ENCODE assay signal across 8 cellular contexts in genomic region chr13:45393941-45394570, GRCh38. TPM values are rescaled to one million over a fixed set of nuclear protein-coding genes. Genes with fewer than 3 reads are reported as not detected.
DNase-seq lines count a peak whose midpoint lies in the region; ATAC-seq and TF ChIP-seq lines count a peak whose summit lies in the region.

No MANE protein-coding gene starts in this region.

- CTCF ChIA-PET in activated B cell treated with CpG ODN at 0.5 μM for 24 hours (lab: Charles Lee): interaction anchor here (1.0 to 4.8 kb wide), 9 partner anchors 10 to 421 kb away, joined by 3 to 26 read pairs (median 5); no protein-coding TSS in a partner anchor

- DNase-seq in 8988T: peak; percentile 67
- peak; percentile 62 for DNase-seq in EH (ENCODE audit: low read depth)
- peak; percentile 48 for DNase-seq in NAMALWA (ENCODE audit: low spot score)
- DNase-seq in activated B cell treated with CpG ODN at 0.5 μM for 24 hours: no peak
- peak; percentile 68 for DNase-seq in fibroblast of the aortic adventitia (ENCODE audit: low read depth)
- peak; percentile 10 for DNase-seq in occipital lobe (lab: John Stamatoyannopoulos, UW)

- H3K27me3 Mint-ChIP-seq in activated B cell treated with CpG ODN at 0.5 μM for 24 hours: no peaks in the 10 kb centered on the region

- no peak overlapping the region for H3K4me3 ChIP-seq in fibroblast of the aortic adventitia (ENCODE audit: low read depth, low read length)

- intact Hi-C loops in activated B cell treated with CpG ODN at 0.5 μM for 24 hours (cut with micrococcal nuclease): loop anchor here (1.0 kb wide), 3 partner anchors 23 to 347 kb away; partner anchors contain the start of gene TPT1

- POLR2A ChIA-PET in activated B cell treated with CpG ODN at 0.5 μM for 24 hours (lab: Charles Lee): interaction anchor here (1.1 to 3.2 kb wide), 2 partner anchors 23 to 27 kb away, joined by 6 to 14 read pairs; partner anchors contain the start of gene SLC25A30

- no peak overlapping the region for H3K4me3 Mint-ChIP-seq in activated B cell treated with CpG ODN at 0.5 μM for 24 hours

- H3K27ac Mint-ChIP-seq in activated B cell treated with CpG ODN at 0.5 μM for 24 hours: no peak overlapping the region

- peaks cover 64% of the 10 kb centered on the region for H3K36me3 Mint-ChIP-seq in activated B cell treated with CpG ODN at 0.5 μM for 24 hours (ENCODE audit: low read depth)

- no peaks in the 10 kb centered on the region for H3K4me1 Mint-ChIP-seq in activated B cell treated with CpG ODN at 0.5 μM for 24 hours

- ATAC-seq in activated B cell treated with CpG ODN at 0.5 μM for 24 hours (ENCODE audit: low read depth): peak; percentile 74
- ATAC-seq in GM21381 (IDR thresholded peaks at IDR 0.05; ENCODE audit: unreplicated experiment): no peak
- no peak for ATAC-seq in HG03095 (IDR thresholded peaks at IDR 0.05; ENCODE audit: unreplicated experiment)

- no peak for TF ChIP-seq CTCF in activated B cell treated with CpG ODN at 0.5 μM for 24 hours (IDR thresholded peaks at IDR 0.05)
- TF ChIP-seq CTCF in fibroblast of the aortic adventitia (IDR thresholded peaks at IDR 0.05; ENCODE audit: insufficient read depth, low read length): peak; percentile 86

- no peaks in the 10 kb centered on the region for H3K9me3 Mint-ChIP-seq in activated B cell treated with CpG ODN at 0.5 μM for 24 hours

RNA-seq across cellular contexts. Expression of gene SLC25A30, which starts 24.1 kb away (rescaled TPM):
- total RNA-seq in activated B cell treated with CpG ODN at 0.5 μM for 24 hours: 19.0 and 19.3 TPM in 2 replicates
- 7.6 and 10.4 TPM in 2 replicates for total RNA-seq in fibroblast of the aortic adventitia (ENCODE audit: low replicate concordance)
- 11.2 TPM for total RNA-seq in occipital lobe

RNA-seq across cellular contexts. Expression of gene TPT1, which starts 53.1 kb away (rescaled TPM):
- 3,880 and 4,323 TPM in 2 replicates for total RNA-seq in activated B cell treated with CpG ODN at 0.5 μM for 24 hours
- 2,623 and 5,269 TPM in 2 replicates for total RNA-seq in fibroblast of the aortic adventitia (ENCODE audit: low replicate concordance)
- total RNA-seq in occipital lobe: 2,066 TPM
